ENCODE assay signal across 10 cellular contexts in genomic region chr12:27210187-27210586, GRCh38.
"Had no signal": no experiment of that assay in that cellular context is flagged by ENCODE, and none has a peak within 500 bp of the region (broad histone marks: within the 10 kb centered on the region; RNA-seq: fewer than 3 reads in every experiment).

No MANE protein-coding gene starts in this region.

- DNase-seq: GM23248, GOT3, H7, IMR-90, Karpas-422, KBM-7 had no signal

- H3K27ac ChIP-seq: GM23248, HL-60, KMS-11 had no signal

- H3K36me3 ChIP-seq: HAP-1 had no signal

- ATAC-seq: HCT116 had no signal

- H3K4me1 ChIP-seq: HAP-1 had no signal

- H3K4me3 ChIP-seq: GM23248, HAP-1 had no signal

- H3K9me3 ChIP-seq: HAP-1 had no signal

- H2AFZ ChIP-seq: GM23248 had no signal

- H3K9ac ChIP-seq: GM23248, KMS-11 had no signal
